ENCODE assay signal across 12 cellular contexts in genomic region chr17:40884708-40885512, GRCh38. TPM values are rescaled to one million over a fixed set of nuclear protein-coding genes. Genes with fewer than 3 reads are reported as not detected.
DNase-seq lines count a peak whose midpoint lies in the region; ATAC-seq, FAIRE-seq and TF ChIP-seq lines count a peak whose summit lies in the region.
"Had no signal": no experiment of that assay in that cellular context is flagged by ENCODE, and none has a peak within 500 bp of the region (broad histone marks: within the 10 kb centered on the region; RNA-seq: fewer than 3 reads in every experiment).

KRT20 (minus strand) TSS chr17:40885242; CDS start chr17:40885185, 57 bp downstream.

- no peaks in the 10 kb centered on the region for H3K4me1 Mint-ChIP-seq in neural progenitor cell
- no peaks in the 10 kb centered on the region for H3K4me1 Mint-ChIP-seq in activated T-cell treated with anti-CD3 and anti-CD28 coated beads, Interleukin-2, amount 50 U/mL, for 4 hours (ENCODE audit: low read depth)
- H3K4me1 Mint-ChIP-seq: activated naive CD4-positive, alpha-beta T cell treated with anti-CD3 and anti-CD28 coated beads, Interleukin-2, amount 50 U/mL, for 24 hours; central memory CD8-positive, alpha-beta T cell had no signal

- H3F3A ChIP-seq in GM23248 (ENCODE audit: insufficient read depth): no peaks in the 10 kb centered on the region
- no peaks in the 10 kb centered on the region for H3F3A ChIP-seq in Loucy (ENCODE audit: low read depth)
- no peaks in the 10 kb centered on the region for H3F3A ChIP-seq in neural progenitor cell (ENCODE audit: low read depth)

- TF ChIP-seq CTCF in Loucy (conservative IDR thresholded peaks at IDR 0.05; ENCODE audit: low read length) (peak; percentile 57), neural progenitor cell (IDR thresholded peaks at IDR 0.05) (peak; percentile 20), coronary artery (IDR thresholded peaks at IDR 0.05) (no peak)

- WGBS in GM23248 (ENCODE audit: low coverage in 1 of 2, low lambda C conversion rate in 2 of 2, missing lambda C conversion rate in 2 of 2), 2 experiments: 86 to 88% methylated on average over 23 of the region's 23 CpGs

- no peak within 1 kb of the TSS for H3K9ac ChIP-seq in GM23248
- no peak within 1 kb of the TSS for H3K9ac ChIP-seq in Loucy (ENCODE audit: low read depth, low read length, poor library complexity, severe bottlenecking)
- no peak within 1 kb of the TSS for H3K9ac ChIP-seq in neural progenitor cell

- no peaks in the 10 kb centered on the region for H3K36me3 Mint-ChIP-seq in neural progenitor cell
- H3K36me3 Mint-ChIP-seq in activated T-cell treated with anti-CD3 and anti-CD28 coated beads, Interleukin-2, amount 50 U/mL, for 4 hours (ENCODE audit: insufficient read depth): no peaks in the 10 kb centered on the region
- H3K36me3 Mint-ChIP-seq: activated naive CD4-positive, alpha-beta T cell treated with anti-CD3 and anti-CD28 coated beads, Interleukin-2, amount 50 U/mL, for 24 hours had no signal

- H3K27me3 ChIP-seq in GM23248 (replicated peaks; ENCODE audit: insufficient read depth) (peaks cover 14% of the 10 kb centered on the region; the same call in 1 of the 2 replicates), Loucy (ENCODE audit: insufficient read depth, low read length, poor library complexity, severe bottlenecking) (peaks cover 6% of the 10 kb centered on the region), neural progenitor cell (peaks cover 9% of the 10 kb centered on the region)

- H3K4me2 ChIP-seq in GM23248 (ENCODE audit: unreplicated experiment) (no peak within 1 kb of the TSS), Loucy (ENCODE audit: low read depth, low read length, poor library complexity, severe bottlenecking) (no peak within 1 kb of the TSS), neural progenitor cell (no peak within 1 kb of the TSS)

- H3K27ac ChIP-seq in GM23248 (no peak within 1 kb of the TSS), neural progenitor cell (no peak within 1 kb of the TSS), coronary artery (no peak within 1 kb of the TSS)

- H3K9me2 ChIP-seq in GM23248 (ENCODE audit: insufficient read depth) (no peaks in the 10 kb centered on the region), Loucy (replicated peaks; ENCODE audit: low read depth, low read length) (no peaks in the 10 kb centered on the region)

- no peaks in the 10 kb centered on the region for H3K27me3 Mint-ChIP-seq in neural progenitor cell (ENCODE audit: insufficient read depth, low read depth)
- H3K27me3 Mint-ChIP-seq in activated T-cell treated with anti-CD3 and anti-CD28 coated beads, Interleukin-2, amount 50 U/mL, for 4 hours (ENCODE audit: low read depth): peaks cover 33% of the 10 kb centered on the region

- H3K79me2 ChIP-seq in GM23248 (ENCODE audit: insufficient read depth) (no peaks in the 10 kb centered on the region), Loucy (ENCODE audit: insufficient read depth, low read length) (no peaks in the 10 kb centered on the region), neural progenitor cell (ENCODE audit: low read depth) (no peaks in the 10 kb centered on the region)

- DNase-seq in GM23248 (peak; percentile 20), neural progenitor cell (ENCODE audit: low spot score) (no peak), coronary artery (ENCODE audit: low spot score) (no peak), activated T-cell treated with anti-CD3 and anti-CD28 coated beads for 4 hours (no peak)
- DNase-seq in activated T-cell treated with anti-CD3 and anti-CD28 coated beads, Interleukin-2, amount 50 U/mL, for 4 hours: no peak
- DNase-seq: NCI-H2081 treated with DMSO at 0.1 percent for 48 hours had no signal

- no peaks in the 10 kb centered on the region for H3K4me1 ChIP-seq in GM23248 (ENCODE audit: insufficient read depth)
- H3K4me1 ChIP-seq in Loucy (ENCODE audit: insufficient read depth, low read length, poor library complexity, severe bottlenecking): no peaks in the 10 kb centered on the region
- no peaks in the 10 kb centered on the region for H3K4me1 ChIP-seq in neural progenitor cell

- H3K4me3 ChIP-seq in GM23248 (no peak within 1 kb of the TSS), Loucy (ENCODE audit: low read length, poor library complexity, severe bottlenecking) (no peak within 1 kb of the TSS), neural progenitor cell (no peak within 1 kb of the TSS), coronary artery (no peak within 1 kb of the TSS)

- in situ Hi-C loops in GM23248 (cut with MboI): no loop called here

- no peaks in the 10 kb centered on the region for H3K9me3 ChIP-seq in GM23248 (ENCODE audit: low read depth)
- no peaks in the 10 kb centered on the region for H3K9me3 ChIP-seq in Loucy (ENCODE audit: insufficient read depth, low read depth, low read length)
- no peaks in the 10 kb centered on the region for H3K9me3 ChIP-seq in neural progenitor cell (ENCODE audit: low read depth)

- ATAC-seq in activated T-cell treated with anti-CD3 and anti-CD28 coated beads, Interleukin-2, amount 50 U/mL, for 4 hours: no peak
- ATAC-seq: esophagus mucosa had no signal

- H4K20me1 ChIP-seq in GM23248 (ENCODE audit: insufficient read depth) (no peaks in the 10 kb centered on the region), Loucy (ENCODE audit: insufficient read depth, low read length, poor library complexity, severe bottlenecking) (no peaks in the 10 kb centered on the region), neural progenitor cell (ENCODE audit: low read depth) (no peaks in the 10 kb centered on the region)

- peak; percentile 10 for FAIRE-seq in colon (lab: Jason Lieb, UNC)

- no peak within 1 kb of the TSS for H3K27ac Mint-ChIP-seq in neural progenitor cell

- H3K4me3 Mint-ChIP-seq in neural progenitor cell: no peak within 1 kb of the TSS
- H3K4me3 Mint-ChIP-seq in activated T-cell treated with anti-CD3 and anti-CD28 coated beads, Interleukin-2, amount 50 U/mL, for 4 hours: no peak within 1 kb of the TSS
- H3K4me3 Mint-ChIP-seq: activated naive CD4-positive, alpha-beta T cell treated with anti-CD3 and anti-CD28 coated beads, Interleukin-2, amount 50 U/mL, for 24 hours; central memory CD8-positive, alpha-beta T cell had no signal

- no peaks in the 10 kb centered on the region for H3K9me3 Mint-ChIP-seq in neural progenitor cell
- no peaks in the 10 kb centered on the region for H3K9me3 Mint-ChIP-seq in activated T-cell treated with anti-CD3 and anti-CD28 coated beads, Interleukin-2, amount 50 U/mL, for 4 hours
- H3K9me3 Mint-ChIP-seq: activated naive CD4-positive, alpha-beta T cell treated with anti-CD3 and anti-CD28 coated beads, Interleukin-2, amount 50 U/mL, for 24 hours; central memory CD8-positive, alpha-beta T cell had no signal

- no peaks in the 10 kb centered on the region for H3K36me3 ChIP-seq in GM23248 (ENCODE audit: low read depth)
- no peaks in the 10 kb centered on the region for H3K36me3 ChIP-seq in Loucy (ENCODE audit: insufficient read depth, low read length)
- H3K36me3 ChIP-seq in neural progenitor cell: no peaks in the 10 kb centered on the region

- no peak within 1 kb of the TSS for H2AFZ ChIP-seq in GM23248
- H2AFZ ChIP-seq in Loucy (ENCODE audit: low read length): no peak within 1 kb of the TSS
- no peak within 1 kb of the TSS for H2AFZ ChIP-seq in neural progenitor cell (replicated peaks)

RNA-seq across cellular contexts. Expression of gene KRT20, which starts in this region (rescaled TPM):
- not detected in 2 replicates for total RNA-seq in GM23248 (2014; rRNA removed; shearing (Covaris generic))
- not detected in 2 replicates for polyA plus RNA-seq in GM23248 (2016; fragmentation: Nextera tagmentation; extraction: Ambion mirVana)
- total RNA-seq in neural progenitor cell (ENCODE audit: low replicate concordance): not detected in 2 replicates
- under 1 TPM; 0.19 to 0.30 (median 0.21) TPM for total RNA-seq in activated T-cell treated with anti-CD3 and anti-CD28 coated beads, Interleukin-2, amount 50 U/mL, for 4 hours
- total RNA-seq: skeletal muscle tissue had no signal

Comparison
In these comparisons a context has a peak if more than half of its experiments do, and no peak if none do; other contexts are left out.
1. Peak in DNase-seq in GM23248; RNA of the gene not detected or under 1 TPM.